ENCODE assay signal across 10 cellular contexts in the genomic region with DNA sequence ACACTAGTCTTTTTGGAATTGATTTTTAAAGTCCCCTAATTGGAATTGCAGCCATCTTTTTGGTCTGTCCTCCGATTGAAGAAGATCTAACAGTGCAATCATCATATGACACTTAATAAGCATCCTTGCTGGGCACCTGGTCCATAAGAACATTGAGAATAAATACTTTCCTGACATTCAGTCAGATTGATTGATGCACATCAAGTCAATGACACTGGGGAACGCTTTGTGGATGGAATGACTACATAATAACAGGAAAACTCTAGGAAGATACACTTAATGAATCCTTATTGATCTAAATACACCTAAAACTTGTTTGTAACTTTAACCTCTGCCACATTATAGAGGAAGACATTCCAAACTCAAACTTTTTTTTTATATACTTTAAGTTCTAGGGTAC.
A peak's percentile ranks its signal among the peaks of the same experiment; 100 is the strongest.
ATAC-seq and TF ChIP-seq lines count a peak whose summit lies in the region.
"Had no signal": no experiment of that assay in that cellular context is flagged by ENCODE, and none has a peak within 500 bp of the region (broad histone marks: within the 10 kb centered on the region; RNA-seq: fewer than 3 reads in every experiment).

No MANE protein-coding gene starts in this region.

- no peak overlapping the region for H3K27ac ChIP-seq in neural cell (ENCODE audit: low read length)
- H3K27ac ChIP-seq: 22Rv1; A549; BLaER1; BLaER1 treated with 17β-estradiol and CSF1 and Interleukin-3, amounts not matched to agents 10 nM and 100 nM; C4-2B had no signal

- peak; percentile 82 for TF ChIP-seq EP300 in neural cell (conservative IDR thresholded peaks at IDR 0.05; ENCODE audit: poor library complexity, severe bottlenecking)

- no peak overlapping the region for H3K4me3 ChIP-seq in neural cell (ENCODE audit: low read length)
- H3K4me3 ChIP-seq: A549; BLaER1; BLaER1 treated with 17β-estradiol and CSF1 and Interleukin-3, amounts not matched to agents 10 nM and 100 nM had no signal

- no peaks in the 10 kb centered on the region for H3K9me3 ChIP-seq in neural cell (ENCODE audit: low read length)
- H3K9me3 ChIP-seq: A549; BE2C; BLaER1; BLaER1 treated with 17β-estradiol and CSF1 and Interleukin-3, amounts not matched to agents 10 nM and 100 nM; Caco-2 had no signal

- H4K20me1 ChIP-seq in neural cell (ENCODE audit: insufficient read depth): no peaks in the 10 kb centered on the region
- H4K20me1 ChIP-seq: BLaER1; BLaER1 treated with 17β-estradiol and CSF1 and Interleukin-3, amounts not matched to agents 10 nM and 100 nM had no signal

- no peak overlapping the region for H3K4me2 ChIP-seq in neural cell (ENCODE audit: low read length)
- H3K4me2 ChIP-seq: A549; BLaER1; BLaER1 treated with 17β-estradiol and CSF1 and Interleukin-3, amounts not matched to agents 10 nM and 100 nM had no signal

- no peaks in the 10 kb centered on the region for H3F3A ChIP-seq in neural cell (ENCODE audit: insufficient read depth, low read length, poor library complexity, severe bottlenecking)

- no peaks in the 10 kb centered on the region for H3K27me3 ChIP-seq in neural cell (ENCODE audit: insufficient read depth, low read depth, low read length)
- H3K27me3 ChIP-seq: BE2C; BLaER1; BLaER1 treated with 17β-estradiol and CSF1 and Interleukin-3, amounts not matched to agents 10 nM and 100 nM had no signal

- ATAC-seq in GM18868 (IDR thresholded peaks at IDR 0.05; ENCODE audit: unreplicated experiment): no peak
- ATAC-seq: A549; CD8-positive, alpha-beta T cell had no signal

- H3K36me3 ChIP-seq in neural cell (ENCODE audit: insufficient read depth, low read length): no peaks in the 10 kb centered on the region
- H3K36me3 ChIP-seq: BE2C; BLaER1; BLaER1 treated with 17β-estradiol and CSF1 and Interleukin-3, amounts not matched to agents 10 nM and 100 nM had no signal

- H3K79me2 ChIP-seq in neural cell (replicated peaks; ENCODE audit: insufficient read depth, low read length): no peaks in the 10 kb centered on the region

- H2AFZ ChIP-seq in neural cell (ENCODE audit: low read depth, low read length): no peak overlapping the region

- TF ChIP-seq CTCF in neural cell (IDR thresholded peaks at IDR 0.05; ENCODE audit: poor library complexity, severe bottlenecking): no peak

- no peaks in the 10 kb centered on the region for H3K9me2 ChIP-seq in neural cell (ENCODE audit: insufficient read depth, low read length)

- TF ChIP-seq RAD21 in neural cell (conservative IDR thresholded peaks at IDR 0.05): no peak

- H3K9ac ChIP-seq in neural cell (ENCODE audit: low read length): no peak overlapping the region
- H3K9ac ChIP-seq: BLaER1; BLaER1 treated with 17β-estradiol and CSF1 and Interleukin-3, amounts not matched to agents 10 nM and 100 nM had no signal

TF ChIP-seq in neural cell, 6 proteins besides CTCF, POLR2A, EP300 and RAD21:
- TF ChIP-seq SMC3 (conservative IDR thresholded peaks at IDR 0.05; ENCODE audit: poor library complexity) (no peak), MXI1 (conservative IDR thresholded peaks at IDR 0.05; ENCODE audit: poor library complexity, severe bottlenecking) (no peak), TAF1 (IDR thresholded peaks at IDR 0.05; ENCODE audit: low read depth) (no peak), EZH2 (IDR thresholded peaks at IDR 0.05; ENCODE audit: borderline replicate concordance, insufficient read depth, low read length, poor library complexity, severe bottlenecking) (no peak), POLR2AphosphoS5 (IDR thresholded peaks at IDR 0.05) (peak; percentile 52)
- TF ChIP-seq, protein P1, sequence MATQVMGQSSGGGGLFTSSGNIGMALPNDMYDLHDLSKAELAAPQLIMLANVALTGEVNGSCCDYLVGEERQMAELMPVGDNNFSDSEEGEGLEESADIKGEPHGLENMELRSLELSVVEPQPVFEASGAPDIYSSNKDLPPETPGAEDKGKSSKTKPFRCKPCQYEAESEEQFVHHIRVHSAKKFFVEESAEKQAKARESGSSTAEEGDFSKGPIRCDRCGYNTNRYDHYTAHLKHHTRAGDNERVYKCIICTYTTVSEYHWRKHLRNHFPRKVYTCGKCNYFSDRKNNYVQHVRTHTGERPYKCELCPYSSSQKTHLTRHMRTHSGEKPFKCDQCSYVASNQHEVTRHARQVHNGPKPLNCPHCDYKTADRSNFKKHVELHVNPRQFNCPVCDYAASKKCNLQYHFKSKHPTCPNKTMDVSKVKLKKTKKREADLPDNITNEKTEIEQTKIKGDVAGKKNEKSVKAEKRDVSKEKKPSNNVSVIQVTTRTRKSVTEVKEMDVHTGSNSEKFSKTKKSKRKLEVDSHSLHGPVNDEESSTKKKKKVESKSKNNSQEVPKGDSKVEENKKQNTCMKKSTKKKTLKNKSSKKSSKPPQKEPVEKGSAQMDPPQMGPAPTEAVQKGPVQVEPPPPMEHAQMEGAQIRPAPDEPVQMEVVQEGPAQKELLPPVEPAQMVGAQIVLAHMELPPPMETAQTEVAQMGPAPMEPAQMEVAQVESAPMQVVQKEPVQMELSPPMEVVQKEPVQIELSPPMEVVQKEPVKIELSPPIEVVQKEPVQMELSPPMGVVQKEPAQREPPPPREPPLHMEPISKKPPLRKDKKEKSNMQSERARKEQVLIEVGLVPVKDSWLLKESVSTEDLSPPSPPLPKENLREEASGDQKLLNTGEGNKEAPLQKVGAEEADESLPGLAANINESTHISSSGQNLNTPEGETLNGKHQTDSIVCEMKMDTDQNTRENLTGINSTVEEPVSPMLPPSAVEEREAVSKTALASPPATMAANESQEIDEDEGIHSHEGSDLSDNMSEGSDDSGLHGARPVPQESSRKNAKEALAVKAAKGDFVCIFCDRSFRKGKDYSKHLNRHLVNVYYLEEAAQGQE (IDR thresholded peaks at IDR 0.05; ENCODE audit: borderline replicate concordance): peak; percentile 80
